ENCODE assay signal across 8 cellular contexts in the genomic region with DNA sequence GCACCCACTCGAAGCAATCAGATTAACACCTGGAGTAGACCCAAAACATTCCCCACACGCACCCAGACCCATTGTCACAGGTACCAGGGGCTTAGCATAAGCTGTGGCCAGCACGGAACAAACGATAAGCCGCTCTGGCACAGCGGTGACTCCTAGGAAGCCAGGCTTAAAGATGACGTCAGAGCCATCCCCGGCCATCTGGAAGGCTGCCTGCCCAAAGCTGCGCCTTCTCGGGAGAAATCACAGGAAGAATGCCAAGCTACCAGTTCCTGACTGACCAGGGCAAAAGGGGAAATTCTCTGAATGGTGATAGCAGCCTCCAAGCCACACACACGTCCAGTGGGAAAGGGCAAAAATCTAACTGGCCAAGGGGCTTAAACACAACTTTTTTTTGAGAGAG. TPM values are rescaled to one million over a fixed set of nuclear protein-coding genes. Genes with fewer than 3 reads are reported as not detected.
DNase-seq lines count a peak whose midpoint lies in the region; ATAC-seq, FAIRE-seq and TF ChIP-seq lines count a peak whose summit lies in the region.

No MANE protein-coding gene starts in this region.

- no peak for FAIRE-seq in small intestine (lab: Jason Lieb, UNC)

- no peaks in the 10 kb centered on the region for H3K79me2 ChIP-seq in mammary epithelial cell (ENCODE audit: insufficient read depth, low read length)

- BruUV-seq in mammary epithelial cell (replicated peaks; lab: Mats Ljungman, UMichigan): no TSS peak

- H4K20me1 ChIP-seq in mammary epithelial cell (ENCODE audit: insufficient read depth, low read length): no peaks in the 10 kb centered on the region

- H3K27me3 ChIP-seq in mammary epithelial cell (ENCODE audit: insufficient read depth, low read length) (no peaks in the 10 kb centered on the region), small intestine (ENCODE audit: control insufficient read depth in 2 of 2, insufficient read depth in 2 of 2, low read length in 2 of 2) (no peaks in the 10 kb centered on the region)

- intact Hi-C loops in mammary epithelial cell (cut with micrococcal nuclease): no loop called here
- intact Hi-C loops in activated CD4-positive, alpha-beta T cell treated with anti-CD3 and anti-CD28 coated beads for 36 hours (cut with DNase I, micrococcal nuclease): no loop called here

- H3K36me3 ChIP-seq in mammary epithelial cell (ENCODE audit: insufficient read depth, low read length) (no peaks in the 10 kb centered on the region), small intestine (ENCODE audit: control insufficient read depth in 2 of 2, insufficient read depth in 2 of 2, low read length in 2 of 2) (no peaks in the 10 kb centered on the region)

- DNase-seq in Ammon's horn (ENCODE audit: low spot score) (peak; percentile 60), NCI-H2107 (lab: John Stamatoyannopoulos, UW) (peak; percentile 38), mammary epithelial cell (peak; percentile 49), mucosa of gallbladder (ENCODE audit: low spot score) (peak; percentile 62), small intestine (no peak)
- DNase-seq in stimulated activated CD4-positive, alpha-beta T cell treated with anti-CD3 and anti-CD28 coated beads, Interleukin-1b, Interleukin-23, amount 100 ng/mL, for 48 hours: no peak
- no peak for DNase-seq in activated naive CD4-positive, alpha-beta T cell treated with anti-CD3 and anti-CD28 coated beads, Interleukin-2, amount 10 ng/mL, durations not matched to agents 7 days and 5 days
- DNase-seq in activated CD4-positive, alpha-beta T cell treated with anti-CD3 and anti-CD28 coated beads for 36 hours: no peak

- no peaks in the 10 kb centered on the region for H3K4me1 ChIP-seq in mammary epithelial cell (ENCODE audit: insufficient read depth, low read length)
- H3K4me1 ChIP-seq in small intestine (ENCODE audit: control insufficient read depth in 2 of 2, insufficient read depth in 1 of 2, low read depth in 1 of 2, low read length in 1 of 2): no peaks in the 10 kb centered on the region

- TF ChIP-seq CTCF in mammary epithelial cell (conservative IDR thresholded peaks at IDR 0.05 in 1 of 2, IDR thresholded peaks at IDR 0.05 in 1 of 2; ENCODE audit: extremely low read depth in 1 of 2, insufficient read depth in 1 of 2, low read depth in 1 of 2, low read length in 2 of 2): no peak

- dilution Hi-C loops in mammary epithelial cell (cut with HindIII; ENCODE audit: low sequenced_read_pairs): no loop called here

- peak overlapping the region; percentile 77 for H2AFZ ChIP-seq in mammary epithelial cell (ENCODE audit: low read depth, low read length)

- in situ Hi-C loops in mammary epithelial cell (cut with MboI; ENCODE audit: low sequenced_read_pairs in 2 of 2): loop anchor here in 1 of 2 donors (10.0 kb wide), 1 partner anchor 202 kb away; no protein-coding TSS in a partner anchor

- H3K4me3 Mint-ChIP-seq in activated naive CD4-positive, alpha-beta T cell treated with anti-CD3 and anti-CD28 coated beads, Interleukin-2, amount 10 ng/mL, durations not matched to agents 7 days and 5 days: no peak overlapping the region
- no peak overlapping the region for H3K4me3 Mint-ChIP-seq in activated CD4-positive, alpha-beta T cell treated with anti-CD3 and anti-CD28 coated beads for 36 hours

- CTCF ChIA-PET in mammary epithelial cell (lab: Charles Lee; ENCODE audit: low non-redundant PET): no interaction called here
- CTCF ChIA-PET in activated naive CD4-positive, alpha-beta T cell treated with anti-CD3 and anti-CD28 coated beads, Interleukin-2, amount 10 ng/mL, durations not matched to agents 7 days and 5 days (lab: Charles Lee): interaction anchor here (0.7 to 1.0 kb wide), 2 partner anchors 139 to 203 kb away, joined by 3 read pairs; no protein-coding TSS in a partner anchor
- CTCF ChIA-PET in activated CD4-positive, alpha-beta T cell treated with anti-CD3 and anti-CD28 coated beads for 36 hours (lab: Charles Lee): no interaction called here

- 1% methylated on average over 10 of the region's 11 CpGs for WGBS in mammary epithelial cell (ENCODE audit: low coverage, missing lambda C conversion rate)
- 37 to 52% (median 41%) methylated on average over 11 of the region's 11 CpGs for WGBS in small intestine, 3 donors

- no peaks in the 10 kb centered on the region for H3K9me3 Mint-ChIP-seq in activated naive CD4-positive, alpha-beta T cell treated with anti-CD3 and anti-CD28 coated beads, Interleukin-2, amount 10 ng/mL, durations not matched to agents 7 days and 5 days
- H3K9me3 Mint-ChIP-seq in activated CD4-positive, alpha-beta T cell treated with anti-CD3 and anti-CD28 coated beads for 36 hours (ENCODE audit: low read depth): no peaks in the 10 kb centered on the region

- no peak overlapping the region for H3K4me3 ChIP-seq in mammary epithelial cell (replicated peaks in 1 of 3; ENCODE audit: insufficient read depth in 1 of 3, low read depth in 2 of 3, low read length in 3 of 3)
- no peak overlapping the region for H3K4me3 ChIP-seq in small intestine (ENCODE audit: low read depth in 1 of 2, low read length in 2 of 2)

- no peak for ATAC-seq in activated CD4-positive, alpha-beta T cell treated with anti-CD3 and anti-CD28 coated beads for 36 hours

- no peaks in the 10 kb centered on the region for H3K4me1 Mint-ChIP-seq in activated naive CD4-positive, alpha-beta T cell treated with anti-CD3 and anti-CD28 coated beads, Interleukin-2, amount 10 ng/mL, durations not matched to agents 7 days and 5 days
- no peaks in the 10 kb centered on the region for H3K4me1 Mint-ChIP-seq in activated CD4-positive, alpha-beta T cell treated with anti-CD3 and anti-CD28 coated beads for 36 hours

- peak overlapping the region; percentile 59 for H3K4me2 ChIP-seq in mammary epithelial cell (ENCODE audit: insufficient read depth, low read depth, low read length)

- H3K27me3 Mint-ChIP-seq in activated naive CD4-positive, alpha-beta T cell treated with anti-CD3 and anti-CD28 coated beads, Interleukin-2, amount 10 ng/mL, durations not matched to agents 7 days and 5 days: peaks cover 32% of the 10 kb centered on the region
- peaks cover 2% of the 10 kb centered on the region for H3K27me3 Mint-ChIP-seq in activated CD4-positive, alpha-beta T cell treated with anti-CD3 and anti-CD28 coated beads for 36 hours

- no peaks in the 10 kb centered on the region for H3K36me3 Mint-ChIP-seq in activated naive CD4-positive, alpha-beta T cell treated with anti-CD3 and anti-CD28 coated beads, Interleukin-2, amount 10 ng/mL, durations not matched to agents 7 days and 5 days
- H3K36me3 Mint-ChIP-seq in activated CD4-positive, alpha-beta T cell treated with anti-CD3 and anti-CD28 coated beads for 36 hours (ENCODE audit: low read depth): no peaks in the 10 kb centered on the region

- no peak overlapping the region for H3K9ac ChIP-seq in mammary epithelial cell (ENCODE audit: insufficient read depth, low read length)

- POLR2A ChIA-PET in activated CD4-positive, alpha-beta T cell treated with anti-CD3 and anti-CD28 coated beads for 36 hours (lab: Charles Lee): no interaction called here

- no peaks in the 10 kb centered on the region for H3K9me3 ChIP-seq in mammary epithelial cell (replicated peaks; ENCODE audit: insufficient read depth, low read length)
- no peaks in the 10 kb centered on the region for H3K9me3 ChIP-seq in small intestine (ENCODE audit: control insufficient read depth, low read depth)

- H3K27ac Mint-ChIP-seq in activated naive CD4-positive, alpha-beta T cell treated with anti-CD3 and anti-CD28 coated beads, Interleukin-2, amount 10 ng/mL, durations not matched to agents 7 days and 5 days: no peak overlapping the region
- no peak overlapping the region for H3K27ac Mint-ChIP-seq in activated CD4-positive, alpha-beta T cell treated with anti-CD3 and anti-CD28 coated beads for 36 hours

- no peak overlapping the region for H3K27ac ChIP-seq in mammary epithelial cell (ENCODE audit: insufficient read depth, low read depth, low read length)
- no peak overlapping the region for H3K27ac ChIP-seq in small intestine (ENCODE audit: low read depth in 1 of 2, low read length in 1 of 2)

RNA-seq across cellular contexts. Expression of a gene that starts 13.0 kb away (rescaled TPM):
- 10 to 100 TPM; 56.8 to 66.0 TPM for total RNA-seq in mammary epithelial cell
- 57.2 TPM for polyA plus RNA-seq in mammary epithelial cell
- 24.6 TPM for polyA minus RNA-seq in mammary epithelial cell
- 61.4 TPM for total RNA-seq in mucosa of gallbladder
- polyA plus RNA-seq in small intestine: 10 to 100 TPM; 25.0 to 37.6 (median 34.0) TPM
- total RNA-seq in activated CD4-positive, alpha-beta T cell treated with anti-CD3 and anti-CD28 coated beads for 36 hours: 10 to 100 TPM; 44.5 to 45.1 TPM

Comparison
In these comparisons a context has a peak if more than half of its experiments do, and no peak if none do; other contexts are left out.
1. DNase-seq: peak in Ammon's horn (single experiment), NCI-H2107 (single experiment), mammary epithelial cell (single experiment) and mucosa of gallbladder (single experiment); none in stimulated activated CD4-positive, alpha-beta T cell treated with anti-CD3 and anti-CD28 coated beads, Interleukin-1b, Interleukin-23, amount 100 ng/mL, for 48 hours (single experiment), activated naive CD4-positive, alpha-beta T cell treated with anti-CD3 and anti-CD28 coated beads, Interleukin-2, amount 10 ng/mL, durations not matched to agents 7 days and 5 days (single experiment), small intestine (single experiment) and activated CD4-positive, alpha-beta T cell treated with anti-CD3 and anti-CD28 coated beads for 36 hours (single experiment).